Comparison of ENCODE assay signal across 8 cellular contexts in genomic region chr2:165793779-165794519, GRCh38. TPM values are rescaled to one million over a fixed set of nuclear protein-coding genes. Genes with fewer than 3 reads are reported as not detected.
DNase-seq lines count a peak whose midpoint lies in the region; ATAC-seq and TF ChIP-seq lines count a peak whose summit lies in the region.

GALNT3 (minus strand) TSS chr2:165794247; CDS start chr2:165770700, 23,547 bp downstream.

- peak in 6 of 10 experiments; percentile 1 to 36 (median 16) for DNase-seq in CD4-positive, alpha-beta T cell
- DNase-seq in SJSA1 (ENCODE audit: low read depth in 1 of 2, low spot score in 2 of 2) (no peak), body of pancreas (peak; percentile 96 to 98 (median 98)), iPS-NIHi11 (ENCODE audit: low spot score) (peak; percentile 88), smooth muscle cell (lab: John Stamatoyannopoulos, UW; ENCODE audit: unreplicated experiment) (no peak), NOMO-1 treated with dmso at 0.1 percent for 144 hours (lab: John Stamatoyannopoulos, UW; ENCODE audit: unreplicated experiment) (no peak)

- H4K20me1 ChIP-seq in smooth muscle cell (ENCODE audit: low read depth), result peaks cover 6% of the 10 kb centered on the region

- H3K4me3 Mint-ChIP-seq in CD4-positive, alpha-beta T cell, result peak within 1 kb of the TSS; percentile 91

- H3K4me1 ChIP-seq in SJSA1 (replicated peaks) (peaks cover 17% of the 10 kb centered on the region), body of pancreas (peaks cover 42% of the 10 kb centered on the region), smooth muscle cell (ENCODE audit: low read depth) (no peaks in the 10 kb centered on the region)

- H3K9ac ChIP-seq in smooth muscle cell (ENCODE audit: low read depth), result peak within 1 kb of the TSS; percentile 12

- H3K27me3 Mint-ChIP-seq in CD4-positive, alpha-beta T cell, result peaks cover 59% of the 10 kb centered on the region

- TF ChIP-seq POLR2A in body of pancreas (IDR thresholded peaks at IDR 0.05), result peak; percentile 96 to 97 (median 97)

- WGBS in body of pancreas, 2 donors, result 0% methylated on average over 65 of the region's 70 CpGs; no CpG with 5 or more reads in 1 of the 2 donors
- WGBS in smooth muscle cell (ENCODE audit: low lambda C conversion rate), result 1% methylated on average over 20 of the region's 70 CpGs

- CTCF ChIA-PET in CD4-positive, alpha-beta T cell (lab: Charles Lee), result interaction anchor here (1.3 kb wide), 1 partner anchor 81 kb away, joined by 3 read pairs; no protein-coding TSS in a partner anchor

- H3K27ac ChIP-seq in CD4-positive, alpha-beta T cell (ENCODE audit: low read depth, low read length), result no peak within 1 kb of the TSS
- H3K27ac ChIP-seq in SJSA1 (no peak within 1 kb of the TSS), body of pancreas (peak within 1 kb of the TSS; percentile 94 to 99 (median 98)), smooth muscle cell (ENCODE audit: low read depth) (peak within 1 kb of the TSS; percentile 71)

- H3K27ac Mint-ChIP-seq in CD4-positive, alpha-beta T cell, result peak within 1 kb of the TSS; percentile 31

- H3K4me3 ChIP-seq in SJSA1, result peak within 1 kb of the TSS; percentile 34
- H3K4me3 ChIP-seq in body of pancreas, result peak within 1 kb of the TSS; percentile 48 to 74
- peak within 1 kb of the TSS; percentile 52 for H3K4me3 ChIP-seq in smooth muscle cell

- H3K4me1 Mint-ChIP-seq in CD4-positive, alpha-beta T cell (ENCODE audit: low read depth), result peaks cover 18% of the 10 kb centered on the region

- no peaks in the 10 kb centered on the region for H3K36me3 Mint-ChIP-seq in CD4-positive, alpha-beta T cell (ENCODE audit: low read depth)

- intact Hi-C loops in CD4-positive, alpha-beta T cell (cut with DNase I, micrococcal nuclease), result no loop called here
- intact Hi-C loops in body of pancreas (cut with DNase I), result no loop called here

- H2AFZ ChIP-seq in smooth muscle cell (ENCODE audit: low read depth), result peak within 1 kb of the TSS; percentile 56

- H3K9me3 ChIP-seq in CD4-positive, alpha-beta T cell (ENCODE audit: control insufficient read depth, low read length), result no peaks in the 10 kb centered on the region
- H3K9me3 ChIP-seq in SJSA1 (replicated peaks) (no peaks in the 10 kb centered on the region), body of pancreas (no peaks in the 10 kb centered on the region), smooth muscle cell (replicated peaks; ENCODE audit: low read depth) (no peaks in the 10 kb centered on the region)

- H3K4me2 ChIP-seq in smooth muscle cell, result peak within 1 kb of the TSS; percentile 88

- POLR2A ChIA-PET in CD4-positive, alpha-beta T cell (lab: Charles Lee), result interaction anchor here (2.1 kb wide), 1 partner anchor 80 kb away, joined by 5 read pairs; no protein-coding TSS in a partner anchor

- H3K36me3 ChIP-seq in SJSA1, result no peaks in the 10 kb centered on the region
- no peaks in the 10 kb centered on the region for H3K36me3 ChIP-seq in body of pancreas (replicated peaks in 1 of 2; ENCODE audit: insufficient read depth in 1 of 2, low read depth in 2 of 2)
- no peaks in the 10 kb centered on the region for H3K36me3 ChIP-seq in smooth muscle cell (ENCODE audit: low read depth)

- peak; percentile 55 for ATAC-seq in CD4-positive, alpha-beta T cell (ENCODE audit: poor library complexity)
- ATAC-seq in GM19452 (IDR thresholded peaks at IDR 0.05; ENCODE audit: unreplicated experiment), result peak; percentile 31
- peak; percentile 29 for ATAC-seq in HG03460 (IDR thresholded peaks at IDR 0.05; ENCODE audit: unreplicated experiment)
- peak; percentile 93 for ATAC-seq in body of pancreas

- TF ChIP-seq CTCF in CD4-positive, alpha-beta T cell (IDR thresholded peaks at IDR 0.05), result no peak
- TF ChIP-seq CTCF in body of pancreas (IDR thresholded peaks at IDR 0.05), result no peak
- no peak for TF ChIP-seq CTCF in smooth muscle cell (IDR thresholded peaks at IDR 0.05; ENCODE audit: borderline replicate concordance, insufficient read depth, poor library complexity, severe bottlenecking)

- peaks cover 7% of the 10 kb centered on the region for H3K27me3 ChIP-seq in CD4-positive, alpha-beta T cell (ENCODE audit: control insufficient read depth, insufficient read depth, low read length)
- peaks cover 24% of the 10 kb centered on the region; the same call in 1 of the 2 replicates for H3K27me3 ChIP-seq in SJSA1 (replicated peaks)
- H3K27me3 ChIP-seq in body of pancreas, result no peaks in the 10 kb centered on the region
- H3K27me3 ChIP-seq in smooth muscle cell (ENCODE audit: low read depth), result peaks cover 55% of the 10 kb centered on the region

- peaks cover 6% of the 10 kb centered on the region for H3K79me2 ChIP-seq in smooth muscle cell (ENCODE audit: low read depth)

- H3F3A ChIP-seq in smooth muscle cell (ENCODE audit: low read depth), result no peaks in the 10 kb centered on the region

- H3K9me3 Mint-ChIP-seq in CD4-positive, alpha-beta T cell, result no peaks in the 10 kb centered on the region

RNA-seq across cellular contexts. Expression of gene GALNT3, which starts in this region (rescaled TPM):
- 1 to 10 TPM; 2.9 to 3.3 TPM for total RNA-seq in CD4-positive, alpha-beta T cell
- 2.2 TPM in 1 of 2 replicates, not detected in the other for total RNA-seq in SJSA1 (2014; rRNA removed; shearing (Covaris generic))
- total RNA-seq in body of pancreas, result 10 to 100 TPM; 29.7 to 64.9 TPM
- 26.7 and 32.4 TPM in 2 replicates for total RNA-seq in smooth muscle cell
- 4.6 and 16.5 TPM in 2 replicates for polyA plus RNA-seq in smooth muscle cell

Comparison
In these comparisons a context has a peak if more than half of its experiments do, and no peak if none do; other contexts are left out.
1. ATAC-seq: peak in every context shown above with its lines; median percentile 93 in body of pancreas; 55 in CD4-positive, alpha-beta T cell; 31 in GM19452; 29 in HG03460.
2. DNase-seq: peak in CD4-positive, alpha-beta T cell (6 of 10), body of pancreas (4 of 4) and iPS-NIHi11 (single experiment); none in SJSA1 (0 of 2), smooth muscle cell (single experiment) and NOMO-1 treated with dmso at 0.1 percent for 144 hours (single experiment).
3. H3K27ac ChIP-seq: peak in body of pancreas (4 of 4) and smooth muscle cell (single experiment); none in CD4-positive, alpha-beta T cell (single experiment) and SJSA1 (single experiment).
4. Peak in every context shown above with its lines, with median percentiles within 50 percentile points of each other: H3K4me3 ChIP-seq.